Comparison of ENCODE assay signal across 29 cellular contexts in the genomic region with DNA sequence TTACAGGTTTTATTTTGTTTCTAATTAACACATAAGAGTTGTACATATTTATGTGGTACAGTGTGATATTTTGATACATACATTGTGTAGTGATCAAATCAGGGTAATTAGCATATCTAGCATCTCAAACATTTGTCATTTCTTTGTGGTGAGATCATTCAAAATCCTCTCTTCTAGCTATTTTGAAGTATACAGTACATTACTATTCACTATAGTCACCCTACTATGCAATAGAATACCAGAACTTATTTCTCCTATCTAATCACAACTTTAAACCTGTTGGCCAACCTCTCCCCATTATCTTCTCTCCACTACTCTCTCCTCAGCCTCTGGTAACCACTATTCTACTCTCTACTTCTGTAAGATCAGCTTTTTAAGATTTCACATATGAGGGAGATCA.
"Had no signal": no experiment of that assay in that cellular context is flagged by ENCODE, and none has a peak within 500 bp of the region (broad histone marks: within the 10 kb centered on the region; RNA-seq: fewer than 3 reads in every experiment).

No MANE protein-coding gene starts in this region.

- H3K27me3 ChIP-seq: ascending aorta, MG63, Peyer's patch, SJSA1 had no signal

- H3K4me1 ChIP-seq: ascending aorta, Peyer's patch, SJSA1 had no signal

- H3K4me3 Mint-ChIP-seq: activated B cell treated with CpG ODN at 0.5 μM for 24 hours; activated CD4-positive, alpha-beta T cell treated with anti-CD3 and anti-CD28 coated beads, Interleukin-2, amount 10 ng/mL, durations not matched to agents 24 days and 14 days; activated CD8-positive, alpha-beta memory T cell treated with anti-CD3 and anti-CD28 coated beads, Interleukin-2, amount 10 ng/mL, durations not matched to agents 7 days and 5 days; activated naive CD4-positive, alpha-beta T cell treated with anti-CD3 and anti-CD28 coated beads, Interleukin-2, amount 50 U/mL, for 24 hours; activated T-cell treated with anti-CD3 and anti-CD28 coated beads, Interleukin-2, amount 50 U/mL, for 24 hours; activated T-helper 1 cell treated with anti-CD3 and anti-CD28 coated beads, Interleukin-12 subunit alpha, Interleukin-12 subunit beta, Interleukin-2, Interleukin-4 antibody, amounts not matched to agents 30 ng/mL and 10 ng/mL and 1 ng/mL, durations not matched to agents 14 hours and 24 hours and 36 hours; brain; central memory CD8-positive, alpha-beta T cell; T-cell had no signal

- H3K4me3 ChIP-seq: ascending aorta, MG63, Peyer's patch, SJSA1 had no signal

- H3K4me1 Mint-ChIP-seq: activated B cell treated with CpG ODN at 0.5 μM for 24 hours; activated CD4-positive, alpha-beta T cell treated with anti-CD3 and anti-CD28 coated beads, Interleukin-2, amount 10 ng/mL, durations not matched to agents 24 days and 14 days; activated CD8-positive, alpha-beta memory T cell treated with anti-CD3 and anti-CD28 coated beads, Interleukin-2, amount 10 ng/mL, durations not matched to agents 7 days and 5 days; activated naive CD4-positive, alpha-beta T cell treated with anti-CD3 and anti-CD28 coated beads, Interleukin-2, amount 50 U/mL, for 24 hours; brain; central memory CD8-positive, alpha-beta T cell; T-cell had no signal

- H3K36me3 Mint-ChIP-seq: activated CD8-positive, alpha-beta memory T cell treated with anti-CD3 and anti-CD28 coated beads, Interleukin-2, amount 10 ng/mL, durations not matched to agents 7 days and 5 days; activated naive CD4-positive, alpha-beta T cell treated with anti-CD3 and anti-CD28 coated beads, Interleukin-2, amount 50 U/mL, for 24 hours; brain; T-cell had no signal

- H3K27ac ChIP-seq: ascending aorta, Peyer's patch, SJSA1 had no signal

- H3K9me3 ChIP-seq: ascending aorta, Peyer's patch, SJSA1 had no signal

- H3K36me3 ChIP-seq: ascending aorta, MG63, Peyer's patch, SJSA1 had no signal

- H3K9me3 Mint-ChIP-seq: activated CD4-positive, alpha-beta T cell treated with anti-CD3 and anti-CD28 coated beads, Interleukin-2, amount 10 ng/mL, durations not matched to agents 24 days and 14 days; activated T-helper 1 cell treated with anti-CD3 and anti-CD28 coated beads, Interleukin-12 subunit alpha, Interleukin-12 subunit beta, Interleukin-2, Interleukin-4 antibody, amounts not matched to agents 30 ng/mL and 10 ng/mL and 1 ng/mL, durations not matched to agents 14 hours and 24 hours and 36 hours; central memory CD8-positive, alpha-beta T cell had no signal

- DNase-seq: activated B cell treated with CpG ODN at 0.5 μM for 24 hours; activated CD4-positive, alpha-beta T cell treated with anti-CD3 and anti-CD28 coated beads for 1 hour; activated CD4-positive, alpha-beta T cell treated with anti-CD3 and anti-CD28 coated beads, Interleukin-2, amount 10 ng/mL, durations not matched to agents 24 days and 14 days; activated CD4-positive, alpha-beta T cell treated with anti-CD3 and anti-CD28 coated beads, Interleukin-2, amount 50 U/mL, for 48 hours; activated CD8-positive, alpha-beta memory T cell treated with anti-CD3 and anti-CD28 coated beads, Interleukin-2, amount 10 ng/mL, durations not matched to agents 7 days and 5 days; activated effector memory CD4-positive, alpha-beta T cell treated with Interleukin-2 at 50 U/mL for 16 hours; activated naive CD4-positive, alpha-beta T cell; activated T-cell treated with anti-CD3 and anti-CD28 coated beads, Interleukin-2, amount 50 U/mL, for 24 hours; amniotic stem cell; MG63; MV-4-11; NCI-H1092 treated with DMSO at 0.1 percent for 48 hours; NCI-H1417 treated with DMSO at 0.1 percent for 48 hours; NCI-H1694; NCI-H2029 treated with DMSO at 0.1 percent for 48 hours; NCI-H446; NCI-H524; Peyer's patch; SHP77; T-cell; T-helper 2 cell; T1000 had no signal

- H3K27ac Mint-ChIP-seq: activated B cell treated with CpG ODN at 0.5 μM for 24 hours; activated CD4-positive, alpha-beta T cell treated with anti-CD3 and anti-CD28 coated beads, Interleukin-2, amount 10 ng/mL, durations not matched to agents 24 days and 14 days; activated CD8-positive, alpha-beta memory T cell treated with anti-CD3 and anti-CD28 coated beads, Interleukin-2, amount 10 ng/mL, durations not matched to agents 7 days and 5 days; activated naive CD4-positive, alpha-beta T cell treated with anti-CD3 and anti-CD28 coated beads, Interleukin-2, amount 50 U/mL, for 24 hours; activated T-cell treated with anti-CD3 and anti-CD28 coated beads, Interleukin-2, amount 50 U/mL, for 24 hours; activated T-helper 1 cell treated with anti-CD3 and anti-CD28 coated beads, Interleukin-12 subunit alpha, Interleukin-12 subunit beta, Interleukin-2, Interleukin-4 antibody, amounts not matched to agents 30 ng/mL and 10 ng/mL and 1 ng/mL, durations not matched to agents 14 hours and 24 hours and 36 hours; brain; T-cell had no signal

- FAIRE-seq: TTC549 had no signal

- ATAC-seq: activated CD8-positive, alpha-beta memory T cell treated with anti-CD3 and anti-CD28 coated beads, Interleukin-2, amount 10 ng/mL, durations not matched to agents 7 days and 5 days; T-cell had no signal
